Comparison of ENCODE assay signal across 1 cellular context in genomic region chr16:83802559-83802958, GRCh38.
TF ChIP-seq lines count a peak whose summit lies in the region.

No MANE protein-coding gene starts in this region.

TF ChIP-seq in SK-N-SH, 30 proteins besides CTCF, POLR2A, EP300 and RAD21 (continued from another document):
- TF ChIP-seq USF1 (IDR thresholded peaks at IDR 0.05; ENCODE audit: borderline replicate concordance, low read depth) (no peak), MEF2A (IDR thresholded peaks at IDR 0.05; ENCODE audit: borderline replicate concordance, low read depth) (no peak), YY1 (IDR thresholded peaks at IDR 0.05; ENCODE audit: low read depth) (no peak), USF2 (IDR thresholded peaks at IDR 0.05; ENCODE audit: borderline replicate concordance, low read depth, low read length) (no peak), NRF1 (IDR thresholded peaks at IDR 0.05; ENCODE audit: low read depth, low read length) (no peak), FOSL2 (IDR thresholded peaks at IDR 0.05; ENCODE audit: borderline replicate concordance, low read depth) (no peak), FOXJ3 (CRISPR knock-in tag; IDR thresholded peaks at IDR 0.05) (no peak), GATA2 (CRISPR knock-in tag; IDR thresholded peaks at IDR 0.05) (no peak), TEAD4 (IDR thresholded peaks at IDR 0.05; ENCODE audit: borderline replicate concordance, insufficient read depth) (no peak), GABPA (IDR thresholded peaks at IDR 0.05; ENCODE audit: low read depth) (no peak), MAX (IDR thresholded peaks at IDR 0.05; ENCODE audit: low read depth) (no peak)
